In the genomic region with DNA sequence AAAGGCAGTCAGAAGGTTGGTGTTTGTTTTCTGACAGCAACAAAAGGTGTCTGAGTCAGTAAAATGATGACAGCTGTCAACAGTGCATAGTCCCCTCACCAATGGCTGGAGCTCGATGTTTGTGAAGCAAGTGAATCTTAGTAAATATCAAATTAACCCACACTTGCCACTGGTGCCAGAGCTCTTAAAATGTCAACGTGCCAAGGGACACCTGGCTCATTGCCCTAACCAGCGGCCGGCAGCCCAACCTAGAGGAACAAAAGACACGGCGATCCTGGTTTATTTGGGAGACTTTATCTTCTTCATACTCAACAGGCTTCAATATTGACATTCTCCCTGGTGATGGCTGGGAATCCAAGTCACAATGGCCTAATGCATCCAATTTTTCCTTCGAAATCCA, we compare ENCODE assay signal across 24 cellular contexts.
DNase-seq lines count a peak whose midpoint lies in the region; ATAC-seq and TF ChIP-seq lines count a peak whose summit lies in the region.
"Had no signal": no experiment of that assay in that cellular context is flagged by ENCODE, and none has a peak within 500 bp of the region (broad histone marks: within the 10 kb centered on the region; RNA-seq: fewer than 3 reads in every experiment).

No MANE protein-coding gene starts in this region.

- DNase-seq in NCI-H1092 treated with DMSO at 0.1 percent for 48 hours (lab: John Stamatoyannopoulos, UW) = peak; percentile 48
- peak; percentile 22 for DNase-seq in NCI-H345 (lab: John Stamatoyannopoulos, UW)
- DNase-seq in glutamatergic neuron = no peak
- DNase-seq in prostate gland (ENCODE audit: low spot score) = peak; percentile 25
- DNase-seq in adrenal gland = no peak
- DNase-seq in iPS-NIHi11 (ENCODE audit: low spot score) = no peak
- DNase-seq: activated CD4-positive, alpha-beta memory T cell treated with anti-CD3 and anti-CD28 coated beads for 36 hours; activated CD4-positive, CD25-positive, alpha-beta regulatory T cell; activated effector memory CD4-positive, alpha-beta T cell treated with Interleukin-2 at 50 U/mL for 16 hours; body of pancreas; effector memory CD8-positive, alpha-beta T cell; foreskin melanocyte; KBM-7; NCI-H2107; NCI-H526; SHP77 treated with DMSO at 0.1 percent for 48 hours; stimulated activated CD4-positive, alpha-beta T cell treated with anti-CD3 and anti-CD28 coated beads, Interleukin-1b, Interleukin-23, amount 100 ng/mL, for 48 hours; SW 1271; testis had no signal

- H3K27ac ChIP-seq in prostate gland (peak overlapping the region in 1 of 2 donors; percentile 33), adrenal gland (no peak overlapping the region)
- H3K27ac ChIP-seq: body of pancreas, parathyroid adenoma, skin epidermis, testis had no signal

- H3K4me1 Mint-ChIP-seq in glutamatergic neuron (ENCODE audit: low read depth, unreplicated experiment) = peaks cover 54% of the 10 kb centered on the region

- H3K4me3 Mint-ChIP-seq in glutamatergic neuron (ENCODE audit: unreplicated experiment) = no peak overlapping the region
- H3K4me3 Mint-ChIP-seq: activated CD4-positive, alpha-beta memory T cell treated with anti-CD3 and anti-CD28 coated beads for 36 hours; effector memory CD8-positive, alpha-beta T cell; natural killer cell treated with Interleukin-12 subunit alpha and Interleukin-12 subunit beta and Interleukin-15 and Interleukin-18, amount 100 ng/mL, for 72 hours had no signal

- no peaks in the 10 kb centered on the region for H3K9me3 ChIP-seq in prostate gland
- no peaks in the 10 kb centered on the region for H3K9me3 ChIP-seq in adrenal gland (replicated peaks in 1 of 3)
- H3K9me3 ChIP-seq: body of pancreas, testis had no signal

- no peak for ATAC-seq in HG03354 (IDR thresholded peaks at IDR 0.05; ENCODE audit: poor library complexity, severe bottlenecking, unreplicated experiment)
- ATAC-seq: body of pancreas; effector memory CD8-positive, alpha-beta T cell; esophagus mucosa; natural killer cell treated with Interleukin-12 subunit alpha and Interleukin-12 subunit beta and Interleukin-15 and Interleukin-18, amount 100 ng/mL, for 72 hours had no signal

- 30% methylated on average over 7 of the region's 7 CpGs for WGBS in prostate gland
- 88 to 94% (median 92%) methylated on average over 7 of the region's 7 CpGs for WGBS in adrenal gland, 4 donors

- H3K4me1 ChIP-seq in prostate gland (replicated peaks) (peaks cover 19% of the 10 kb centered on the region), adrenal gland (replicated peaks in 1 of 2) (peaks cover 12 to 29% of the 10 kb centered on the region in 2 donors)

- H3K27ac Mint-ChIP-seq in glutamatergic neuron (ENCODE audit: unreplicated experiment) = peak overlapping the region; percentile 18
- H3K27ac Mint-ChIP-seq: activated CD4-positive, alpha-beta memory T cell treated with anti-CD3 and anti-CD28 coated beads for 36 hours; effector memory CD8-positive, alpha-beta T cell; natural killer cell treated with Interleukin-12 subunit alpha and Interleukin-12 subunit beta and Interleukin-15 and Interleukin-18, amount 100 ng/mL, for 72 hours had no signal

- no peak for TF ChIP-seq POLR2A in prostate gland (IDR thresholded peaks at IDR 0.05)
- TF ChIP-seq POLR2A in adrenal gland (IDR thresholded peaks at IDR 0.05) = no peak

- H3K27me3 ChIP-seq in prostate gland (replicated peaks; ENCODE audit: insufficient read depth) (no peaks in the 10 kb centered on the region), adrenal gland (no peaks in the 10 kb centered on the region)
- H3K27me3 ChIP-seq: body of pancreas, testis had no signal

- peaks cover 6% of the 10 kb centered on the region for H3K9me3 Mint-ChIP-seq in glutamatergic neuron (ENCODE audit: unreplicated experiment)
- H3K9me3 Mint-ChIP-seq: activated CD4-positive, alpha-beta memory T cell treated with anti-CD3 and anti-CD28 coated beads for 36 hours; effector memory CD8-positive, alpha-beta T cell; natural killer cell treated with Interleukin-12 subunit alpha and Interleukin-12 subunit beta and Interleukin-15 and Interleukin-18, amount 100 ng/mL, for 72 hours had no signal

- no peaks in the 10 kb centered on the region for H3K36me3 Mint-ChIP-seq in glutamatergic neuron (ENCODE audit: unreplicated experiment)
- H3K36me3 Mint-ChIP-seq: activated CD4-positive, alpha-beta memory T cell treated with anti-CD3 and anti-CD28 coated beads for 36 hours; natural killer cell treated with Interleukin-12 subunit alpha and Interleukin-12 subunit beta and Interleukin-15 and Interleukin-18, amount 100 ng/mL, for 72 hours had no signal

- no peaks in the 10 kb centered on the region for H3K27me3 Mint-ChIP-seq in glutamatergic neuron (ENCODE audit: unreplicated experiment)

- no peak for TF ChIP-seq CTCF in glutamatergic neuron (IDR thresholded peaks at IDR 0.05; ENCODE audit: partially characterized antibody, unreplicated experiment)
- TF ChIP-seq CTCF in prostate gland (IDR thresholded peaks at IDR 0.05) = no peak
- no peak for TF ChIP-seq CTCF in adrenal gland (IDR thresholded peaks at IDR 0.05)

- intact Hi-C loops in prostate gland (cut with DNase I) (no loop called here), adrenal gland (cut with DNase I) (no loop called here)

- H3K36me3 ChIP-seq in prostate gland (no peaks in the 10 kb centered on the region), adrenal gland (replicated peaks in 1 of 2) (no peaks in the 10 kb centered on the region)

- H3K4me3 ChIP-seq in prostate gland = no peak overlapping the region
- no peak overlapping the region for H3K4me3 ChIP-seq in adrenal gland
- H3K4me3 ChIP-seq: body of pancreas, skin epidermis, testis had no signal

Comparison
In these comparisons a context has a peak if more than half of its experiments do, and no peak if none do; other contexts are left out.
1. DNase-seq: peak in NCI-H1092 treated with DMSO at 0.1 percent for 48 hours (single experiment), NCI-H345 (single experiment) and prostate gland (single experiment); none in glutamatergic neuron (single experiment), adrenal gland (0 of 7) and iPS-NIHi11 (single experiment).